ENCODE assay signal across 22 cellular contexts in genomic region chr15:100790786-100791265, GRCh38.
"Had no signal": no experiment of that assay in that cellular context is flagged by ENCODE, and none has a peak within 500 bp of the region (broad histone marks: within the 10 kb centered on the region; RNA-seq: fewer than 3 reads in every experiment).

No MANE protein-coding gene starts in this region.

- H3K27ac ChIP-seq: colonic mucosa, gastrocnemius medialis, left ventricle myocardium inferior, lower lobe of right lung, neural progenitor cell, ovary, tibial artery, upper lobe of left lung had no signal

- H3K27ac Mint-ChIP-seq: memory B cell; mesothelial cell of epicardium; natural killer cell; neural progenitor cell; stimulated activated naive CD8-positive, alpha-beta T cell treated with anti-CD3 and anti-CD28 coated beads, Interleukin-15, Interleukin-2, amounts not matched to agents 100 ng/mL and 50 ng/mL, for 24 hours had no signal

- ATAC-seq: esophagus mucosa, gastrocnemius medialis, lower lobe of right lung, natural killer cell, right cardiac atrium had no signal

- H3K4me3 ChIP-seq: colonic mucosa, gastrocnemius medialis, left ventricle myocardium inferior, lower lobe of right lung, neural progenitor cell, ovary, smooth muscle cell, tibial artery, upper lobe of left lung had no signal

- H3K27me3 ChIP-seq: colonic mucosa, gastrocnemius medialis, neural progenitor cell, ovary, tibial artery, upper lobe of left lung had no signal

- H3K9ac ChIP-seq: neural progenitor cell had no signal

- FAIRE-seq: endometrium, keratinocyte had no signal

- H3K4me2 ChIP-seq: neural progenitor cell, smooth muscle cell had no signal

- H3K4me3 Mint-ChIP-seq: memory B cell; mesothelial cell of epicardium; natural killer cell; neural progenitor cell; stimulated activated naive CD8-positive, alpha-beta T cell treated with anti-CD3 and anti-CD28 coated beads, Interleukin-15, Interleukin-2, amounts not matched to agents 100 ng/mL and 50 ng/mL, for 24 hours had no signal

- H3K4me1 Mint-ChIP-seq: memory B cell, mesothelial cell of epicardium, natural killer cell, neural progenitor cell had no signal

- H3K4me1 ChIP-seq: colonic mucosa, gastrocnemius medialis, left ventricle myocardium inferior, lower lobe of right lung, neural progenitor cell, tibial artery, upper lobe of left lung had no signal

- H3K36me3 Mint-ChIP-seq: memory B cell, mesothelial cell of epicardium, natural killer cell, neural progenitor cell had no signal

- H2AFZ ChIP-seq: neural progenitor cell had no signal

- H3K9me3 Mint-ChIP-seq: natural killer cell; stimulated activated naive CD8-positive, alpha-beta T cell treated with anti-CD3 and anti-CD28 coated beads, Interleukin-15, Interleukin-2, amounts not matched to agents 100 ng/mL and 50 ng/mL, for 24 hours had no signal

- H3K9me3 ChIP-seq: colonic mucosa, gastrocnemius medialis, left ventricle myocardium inferior, lower lobe of right lung, ovary, tibial artery, upper lobe of left lung had no signal

- H3K36me3 ChIP-seq: colonic mucosa, gastrocnemius medialis, left ventricle myocardium inferior, lower lobe of right lung, neural progenitor cell, ovary, tibial artery, upper lobe of left lung had no signal

- DNase-seq: cerebellar nuclear complex; colonic mucosa; effector CD8-positive, alpha-beta T cell; gastrocnemius medialis; glutamatergic neuron; left ventricle myocardium inferior; lower lobe of right lung; natural killer cell; nucleus accumbens; right cardiac atrium; stimulated activated CD4-positive, alpha-beta T cell treated with anti-CD3 and anti-CD28 coated beads, Interleukin-2, amount 100 ng/mL, for 48 hours; tibial artery; upper lobe of left lung had no signal
